Comparison of ENCODE assay signal across 19 cellular contexts in genomic region chr7:141706394-141707064, GRCh38. TPM values are rescaled to one million over a fixed set of nuclear protein-coding genes. Genes with fewer than 3 reads are reported as not detected.
"Had no signal": no experiment of that assay in that cellular context is flagged by ENCODE, and none has a peak within 500 bp of the region (broad histone marks: within the 10 kb centered on the region; RNA-seq: fewer than 3 reads in every experiment).

No MANE protein-coding gene starts in this region.

- H3K36me3 ChIP-seq: cardiac muscle cell, left lung, neutrophil, WERI-Rb-1 had no signal

- H3K9me3 Mint-ChIP-seq: activated T-cell treated with anti-CD3 and anti-CD28 coated beads, Interleukin-2, amount 50 U/mL, for 24 hours; endodermal cell; naive thymus-derived CD4-positive, alpha-beta T cell; stimulated activated memory B cell treated with anti-CD40 and anti-IgM and Interleukin-4, amounts not matched to agents 10 μg/mL and 1 μg/mL and 100 μg/mL, for 72 hours had no signal

- H3K4me3 Mint-ChIP-seq: activated CD4-positive, alpha-beta memory T cell treated with anti-CD3 and anti-CD28 coated beads, Interleukin-2, amount 10 ng/mL, durations not matched to agents 7 days and 5 days; activated CD4-positive, alpha-beta T cell treated with anti-CD3 and anti-CD28 coated beads for 36 hours; activated T-cell treated with anti-CD3 and anti-CD28 coated beads, Interleukin-2, amount 50 U/mL, for 24 hours; endodermal cell; memory B cell; naive thymus-derived CD4-positive, alpha-beta T cell; stimulated activated memory B cell treated with anti-CD40 and anti-IgM and Interleukin-4, amounts not matched to agents 10 μg/mL and 1 μg/mL and 100 μg/mL, for 72 hours had no signal

- ATAC-seq: activated CD4-positive, alpha-beta T cell treated with anti-CD3 and anti-CD28 coated beads for 36 hours; left lung; naive thymus-derived CD4-positive, alpha-beta T cell; stimulated activated memory B cell treated with anti-CD40 and anti-IgM and Interleukin-4, amounts not matched to agents 10 μg/mL and 1 μg/mL and 100 μg/mL, for 72 hours had no signal

- H3K27me3 Mint-ChIP-seq: activated CD4-positive, alpha-beta T cell treated with anti-CD3 and anti-CD28 coated beads for 36 hours; activated T-cell treated with anti-CD3 and anti-CD28 coated beads, Interleukin-2, amount 50 U/mL, for 24 hours; memory B cell; stimulated activated memory B cell treated with anti-CD40 and anti-IgM and Interleukin-4, amounts not matched to agents 10 μg/mL and 1 μg/mL and 100 μg/mL, for 72 hours had no signal

- H3K27ac Mint-ChIP-seq: activated CD4-positive, alpha-beta memory T cell treated with anti-CD3 and anti-CD28 coated beads, Interleukin-2, amount 10 ng/mL, durations not matched to agents 7 days and 5 days; activated CD4-positive, alpha-beta T cell treated with anti-CD3 and anti-CD28 coated beads for 36 hours; activated T-cell treated with anti-CD3 and anti-CD28 coated beads, Interleukin-2, amount 50 U/mL, for 24 hours; endodermal cell; memory B cell; stimulated activated memory B cell treated with anti-CD40 and anti-IgM and Interleukin-4, amounts not matched to agents 10 μg/mL and 1 μg/mL and 100 μg/mL, for 72 hours had no signal

- FAIRE-seq: kidney had no signal

- H3K9me3 ChIP-seq: left lung, mucosa of descending colon, neutrophil had no signal

- H3K27me3 ChIP-seq: cardiac muscle cell had no signal

- DNase-seq: activated CD4-positive, alpha-beta memory T cell treated with anti-CD3 and anti-CD28 coated beads, Interleukin-2, amount 10 ng/mL, durations not matched to agents 7 days and 5 days; activated CD4-positive, alpha-beta T cell treated with anti-CD3 and anti-CD28 coated beads for 36 hours; activated effector memory CD4-positive, alpha-beta T cell treated with Interleukin-2 at 50 U/mL for 16 hours; activated naive CD4-positive, alpha-beta T cell treated with anti-CD3 and anti-CD28 coated beads, Interleukin-2, amount 50 U/mL, for 16 hours; activated T-cell treated with anti-CD3 and anti-CD28 coated beads, Interleukin-2, amount 50 U/mL, for 24 hours; endodermal cell; hippocampal formation; kidney; left lung; mucosa of descending colon; naive thymus-derived CD4-positive, alpha-beta T cell; WERI-Rb-1 had no signal

- H3K27ac ChIP-seq: cardiac muscle cell, left lung, neutrophil, WERI-Rb-1 had no signal

- H3K4me3 ChIP-seq: cardiac muscle cell, left lung, mucosa of descending colon had no signal

RNA-seq across cellular contexts. Expression of gene WEE2, which starts 1.6 kb away (rescaled TPM):
- total RNA-seq: activated CD4-positive, alpha-beta memory T cell treated with anti-CD3 and anti-CD28 coated beads, Interleukin-2, amount 10 ng/mL, durations not matched to agents 7 days and 5 days; activated CD4-positive, alpha-beta T cell treated with anti-CD3 and anti-CD28 coated beads for 36 hours; endodermal cell; left lung; mucosa of descending colon; ureter had no signal
- polyA plus RNA-seq: cardiac muscle cell; esophagus; naive thymus-derived CD4-positive, alpha-beta T cell had no signal

RNA-seq across cellular contexts. Expression of gene TAS2R3, which starts 57.4 kb away (rescaled TPM):
- polyA plus RNA-seq: cardiac muscle cell; naive thymus-derived CD4-positive, alpha-beta T cell; thymus had no signal
